9 cellular contexts compared by ENCODE assay signal in the genomic region with DNA sequence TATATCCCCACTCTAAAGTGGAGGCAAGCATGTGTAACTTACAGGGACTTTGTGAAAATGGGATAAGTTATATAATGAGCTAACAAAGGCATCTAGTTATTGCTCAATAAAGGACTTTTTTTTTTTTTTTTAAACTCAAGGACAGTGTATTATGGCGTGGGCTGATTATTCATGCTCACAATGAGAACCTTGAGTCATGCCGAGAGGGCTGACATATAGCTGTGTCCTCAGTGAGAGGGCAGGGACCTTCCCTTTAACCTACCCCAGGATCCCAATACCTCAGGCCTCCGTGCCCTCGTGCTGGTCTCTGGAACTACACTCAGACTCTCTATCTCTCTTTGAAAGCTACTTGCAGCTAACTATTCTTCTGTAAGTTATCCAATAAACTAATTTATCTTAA.
DNase-seq lines count a peak whose midpoint lies in the region; ATAC-seq and TF ChIP-seq lines count a peak whose summit lies in the region.
"Had no signal": no experiment of that assay in that cellular context is flagged by ENCODE, and none has a peak within 500 bp of the region (broad histone marks: within the 10 kb centered on the region; RNA-seq: fewer than 3 reads in every experiment).

No MANE protein-coding gene starts in this region.

- TF ChIP-seq CTCF in GM06990 (IDR thresholded peaks at IDR 0.05; ENCODE audit: insufficient read depth, low read length, poor library complexity, severe bottlenecking): no peak

- no peak for ATAC-seq in HG03354 (IDR thresholded peaks at IDR 0.05; ENCODE audit: poor library complexity, severe bottlenecking, unreplicated experiment)

- H3K36me3 ChIP-seq in GM06990 (ENCODE audit: control insufficient read depth, insufficient read depth, low read length): no peaks in the 10 kb centered on the region
- H3K36me3 ChIP-seq in effector memory CD4-positive, alpha-beta T cell (ENCODE audit: control insufficient read depth, insufficient read depth, low read length): no peaks in the 10 kb centered on the region

- peak overlapping the region; percentile 59 for H3K27ac ChIP-seq in effector memory CD4-positive, alpha-beta T cell (ENCODE audit: insufficient read depth, low read length, poor library complexity, severe bottlenecking)

- DNase-seq in GM06990 (ENCODE audit: extremely low read depth, insufficient read length) (peak; percentile 26), M059J (ENCODE audit: low read depth) (peak; percentile 1), HUDEP-2 (lab: John Stamatoyannopoulos, UW; ENCODE audit: unreplicated experiment in 76 of 76) (no peak), NCI-H2081 treated with DMSO at 0.1 percent for 48 hours (lab: John Stamatoyannopoulos, UW) (no peak), AML-193 (lab: John Stamatoyannopoulos, UW) (no peak)
- no peak for DNase-seq in effector memory CD4-positive, alpha-beta T cell
- DNase-seq in stimulated activated CD4-positive, alpha-beta T cell treated with anti-CD3 and anti-CD28 coated beads, Interleukin-2, amount 100 ng/mL, for 24 hours: peak; percentile 59 to 69
- DNase-seq: Karpas-422 had no signal

- H3K27me3 ChIP-seq in GM06990 (replicated peaks; ENCODE audit: control insufficient read depth, insufficient read depth, low read length): no peaks in the 10 kb centered on the region
- H3K27me3 ChIP-seq in effector memory CD4-positive, alpha-beta T cell (replicated peaks; ENCODE audit: control insufficient read depth, insufficient read depth, low read length, poor library complexity, severe bottlenecking): no peaks in the 10 kb centered on the region

- H3K9me3 ChIP-seq in effector memory CD4-positive, alpha-beta T cell (ENCODE audit: control insufficient read depth, low read length): no peaks in the 10 kb centered on the region

- no peak overlapping the region for H3K4me3 ChIP-seq in GM06990 (replicated peaks; ENCODE audit: low read depth, low read length)
- H3K4me3 ChIP-seq in effector memory CD4-positive, alpha-beta T cell (ENCODE audit: insufficient read depth, low read depth, low read length, poor library complexity, severe bottlenecking): no peak overlapping the region

- peaks cover 60% of the 10 kb centered on the region for H3K4me1 ChIP-seq in effector memory CD4-positive, alpha-beta T cell (ENCODE audit: control insufficient read depth, insufficient read depth, low read length, poor library complexity, severe bottlenecking)

Comparison
In these comparisons a context has a peak if more than half of its experiments do, and no peak if none do; other contexts are left out.
1. DNase-seq: peak in GM06990 (single experiment), M059J (single experiment) and stimulated activated CD4-positive, alpha-beta T cell treated with anti-CD3 and anti-CD28 coated beads, Interleukin-2, amount 100 ng/mL, for 24 hours (2 of 2); none in effector memory CD4-positive, alpha-beta T cell (0 of 3), HUDEP-2 (0 of 76), NCI-H2081 treated with DMSO at 0.1 percent for 48 hours (single experiment) and AML-193 (0 of 2).